Comparison of ENCODE assay signal across 1 cellular context in the genomic region with DNA sequence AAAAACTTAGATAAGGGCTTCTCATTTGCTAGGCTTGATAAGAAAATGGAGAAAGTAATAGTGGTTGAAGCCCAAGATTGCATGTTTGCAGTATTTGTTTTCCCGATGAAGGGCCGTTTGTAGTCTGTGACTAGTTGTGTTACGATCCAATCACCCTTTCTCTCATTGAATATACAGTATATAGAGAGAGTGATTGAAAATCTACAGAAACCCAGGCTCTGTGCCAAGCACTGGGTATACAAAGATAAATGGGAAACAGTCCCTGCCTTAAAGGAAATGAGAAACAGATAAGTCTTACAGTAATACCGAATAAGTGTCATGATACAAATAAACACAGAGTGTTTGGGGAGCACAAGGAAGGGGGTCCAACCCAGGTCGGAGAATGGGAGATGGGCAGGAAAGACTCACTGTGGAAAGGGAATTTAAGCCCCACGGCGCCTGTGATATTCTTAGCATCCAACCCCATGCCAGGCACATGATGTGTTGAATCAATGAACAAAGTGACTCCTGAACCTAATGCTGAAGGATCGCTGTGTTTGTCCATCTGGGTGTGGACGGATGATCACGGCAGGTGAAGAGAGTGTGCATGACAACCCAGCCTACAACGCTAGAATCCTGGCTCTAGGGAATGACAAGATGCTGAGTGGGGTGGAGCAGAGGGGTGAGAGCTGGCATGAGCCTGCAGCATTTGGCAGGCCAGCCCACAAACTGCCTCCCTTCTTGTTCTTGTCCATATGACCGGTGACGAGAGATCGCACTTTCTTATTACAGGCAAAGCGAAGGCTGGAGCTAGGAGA.
TF ChIP-seq lines count a peak whose summit lies in the region.

No MANE protein-coding gene starts in this region.

TF ChIP-seq in SK-N-SH, 30 proteins besides CTCF, POLR2A, EP300 and RAD21 (continued from another document):
- TF ChIP-seq, protein P1, sequence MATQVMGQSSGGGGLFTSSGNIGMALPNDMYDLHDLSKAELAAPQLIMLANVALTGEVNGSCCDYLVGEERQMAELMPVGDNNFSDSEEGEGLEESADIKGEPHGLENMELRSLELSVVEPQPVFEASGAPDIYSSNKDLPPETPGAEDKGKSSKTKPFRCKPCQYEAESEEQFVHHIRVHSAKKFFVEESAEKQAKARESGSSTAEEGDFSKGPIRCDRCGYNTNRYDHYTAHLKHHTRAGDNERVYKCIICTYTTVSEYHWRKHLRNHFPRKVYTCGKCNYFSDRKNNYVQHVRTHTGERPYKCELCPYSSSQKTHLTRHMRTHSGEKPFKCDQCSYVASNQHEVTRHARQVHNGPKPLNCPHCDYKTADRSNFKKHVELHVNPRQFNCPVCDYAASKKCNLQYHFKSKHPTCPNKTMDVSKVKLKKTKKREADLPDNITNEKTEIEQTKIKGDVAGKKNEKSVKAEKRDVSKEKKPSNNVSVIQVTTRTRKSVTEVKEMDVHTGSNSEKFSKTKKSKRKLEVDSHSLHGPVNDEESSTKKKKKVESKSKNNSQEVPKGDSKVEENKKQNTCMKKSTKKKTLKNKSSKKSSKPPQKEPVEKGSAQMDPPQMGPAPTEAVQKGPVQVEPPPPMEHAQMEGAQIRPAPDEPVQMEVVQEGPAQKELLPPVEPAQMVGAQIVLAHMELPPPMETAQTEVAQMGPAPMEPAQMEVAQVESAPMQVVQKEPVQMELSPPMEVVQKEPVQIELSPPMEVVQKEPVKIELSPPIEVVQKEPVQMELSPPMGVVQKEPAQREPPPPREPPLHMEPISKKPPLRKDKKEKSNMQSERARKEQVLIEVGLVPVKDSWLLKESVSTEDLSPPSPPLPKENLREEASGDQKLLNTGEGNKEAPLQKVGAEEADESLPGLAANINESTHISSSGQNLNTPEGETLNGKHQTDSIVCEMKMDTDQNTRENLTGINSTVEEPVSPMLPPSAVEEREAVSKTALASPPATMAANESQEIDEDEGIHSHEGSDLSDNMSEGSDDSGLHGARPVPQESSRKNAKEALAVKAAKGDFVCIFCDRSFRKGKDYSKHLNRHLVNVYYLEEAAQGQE (IDR thresholded peaks at IDR 0.05; ENCODE audit: low read depth, low read length) = no peak
